In the genomic region with DNA sequence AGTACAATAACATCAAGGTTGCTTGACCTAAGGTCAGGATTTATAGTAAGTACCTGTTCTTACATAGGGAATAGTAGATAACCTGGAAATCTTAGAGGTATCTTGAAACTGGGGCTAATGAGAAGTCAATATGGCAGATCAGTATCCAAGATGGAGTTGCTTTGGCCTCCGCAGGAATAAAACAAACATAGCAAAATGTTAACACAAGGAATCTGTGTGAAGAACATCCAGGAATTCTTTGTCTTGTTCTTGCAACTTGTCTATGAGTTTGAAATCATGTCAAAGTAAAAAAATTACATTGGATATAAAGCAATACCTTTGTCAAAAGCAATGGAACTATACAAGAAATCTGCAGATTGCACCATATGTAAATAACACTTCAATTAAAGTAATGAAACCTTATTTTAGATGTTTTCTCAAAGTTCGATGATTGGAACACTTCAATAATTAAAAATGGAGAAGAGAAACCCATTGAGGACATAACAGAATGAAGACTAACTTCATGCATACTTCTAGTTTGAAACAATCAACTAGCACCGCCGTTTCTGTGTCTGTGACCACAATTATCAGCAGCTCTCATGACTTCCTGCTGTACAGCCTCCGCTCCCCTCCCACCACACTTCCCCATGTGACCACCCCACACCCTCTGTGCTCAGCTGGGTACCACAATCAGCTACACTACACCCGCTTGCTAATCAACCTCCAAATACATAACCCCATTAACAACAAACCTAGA, we compare ENCODE assay signal across 8 cellular contexts. TPM values are rescaled to one million over a fixed set of nuclear protein-coding genes. Genes with fewer than 3 reads are reported as not detected.
DNase-seq lines count a peak whose midpoint lies in the region; ATAC-seq and TF ChIP-seq lines count a peak whose summit lies in the region.

No MANE protein-coding gene starts in this region.

- H3K9me2 ChIP-seq in MM.1S (replicated peaks; ENCODE audit: insufficient read depth, low read length), result no peaks in the 10 kb centered on the region

- H3K9me3 ChIP-seq in MM.1S (replicated peaks; ENCODE audit: insufficient read depth, low read length) (no peaks in the 10 kb centered on the region), esophagus muscularis mucosa (no peaks in the 10 kb centered on the region)

- H3K27me3 ChIP-seq in MM.1S (replicated peaks; ENCODE audit: insufficient read depth, low read length) (no peaks in the 10 kb centered on the region), foreskin keratinocyte (no peaks in the 10 kb centered on the region), esophagus muscularis mucosa (no peaks in the 10 kb centered on the region)

- WGBS in esophagus muscularis mucosa, result 76% methylated on average over 6 of the region's 6 CpGs

- intact Hi-C loops in esophagus muscularis mucosa (cut with DNase I), result no loop called here

- no peak overlapping the region for H3K27ac ChIP-seq in MM.1S (ENCODE audit: low read length)
- no peak overlapping the region for H3K27ac ChIP-seq in foreskin keratinocyte
- no peak overlapping the region for H3K27ac ChIP-seq in esophagus muscularis mucosa (replicated peaks in 1 of 4)

- no peaks in the 10 kb centered on the region for H3K36me3 ChIP-seq in MM.1S (replicated peaks; ENCODE audit: insufficient read depth, low read length)
- peaks cover 0 to 50% (median 8%) of the 10 kb centered on the region in 4 donors for H3K36me3 ChIP-seq in esophagus muscularis mucosa

- H2AFZ ChIP-seq in MM.1S (ENCODE audit: low read length), result no peak overlapping the region

- peak; percentile 40 for DNase-seq in MM.1S
- DNase-seq in activated effector memory CD4-positive, alpha-beta T cell treated with Interleukin-2 at 50 U/mL for 16 hours, result peak; percentile 24
- peak; percentile 10 to 20 for DNase-seq in stimulated activated CD8-positive, alpha-beta memory T cell treated with anti-CD3 and anti-CD28 coated beads, Interleukin-4, amount 100 ng/mL, for 1 hour (ENCODE audit: low read depth in 2 of 2, low spot score in 1 of 2)
- no peak for DNase-seq in foreskin keratinocyte
- no peak for DNase-seq in NCI-H226
- no peak for DNase-seq in esophagus muscularis mucosa (ENCODE audit: extremely low spot score)

- no peak overlapping the region for H3K4me3 ChIP-seq in MM.1S (ENCODE audit: low read length)
- no peak overlapping the region for H3K4me3 ChIP-seq in esophagus muscularis mucosa

- no peaks in the 10 kb centered on the region for H3F3A ChIP-seq in MM.1S (ENCODE audit: insufficient read depth, low read length)

- no peaks in the 10 kb centered on the region for H3K79me2 ChIP-seq in MM.1S (ENCODE audit: low read length)

- no peak for TF ChIP-seq EP300 in esophagus muscularis mucosa (IDR thresholded peaks at IDR 0.05)

- peak; percentile 30 for TF ChIP-seq POLR2A in GM15510 (IDR thresholded peaks at IDR 0.05; ENCODE audit: borderline replicate concordance, extremely low read depth, insufficient read length)
- no peak for TF ChIP-seq POLR2A in esophagus muscularis mucosa (IDR thresholded peaks at IDR 0.05; ENCODE audit: low read depth)

- TF ChIP-seq CTCF in MM.1S (IDR thresholded peaks at IDR 0.05; ENCODE audit: low read length) (no peak), foreskin keratinocyte (conservative IDR thresholded peaks at IDR 0.05) (no peak), esophagus muscularis mucosa (IDR thresholded peaks at IDR 0.05) (no peak)

- H3K4me1 ChIP-seq in MM.1S (ENCODE audit: low read length) (peaks cover 3% of the 10 kb centered on the region; the same call in 1 of the 2 replicates), foreskin keratinocyte (no peaks in the 10 kb centered on the region), esophagus muscularis mucosa (no peaks in the 10 kb centered on the region)

- 0 out of 2 replicates have a peak overlapping the region, but pooled peaks have one; percentile 20 for H3K4me2 ChIP-seq in MM.1S (ENCODE audit: low read depth, low read length)

- no peak overlapping the region for H3K9ac ChIP-seq in MM.1S (ENCODE audit: low read length)

- no peaks in the 10 kb centered on the region for H4K20me1 ChIP-seq in MM.1S (ENCODE audit: insufficient read depth, low read length)

- ATAC-seq in GM21717 (IDR thresholded peaks at IDR 0.05; ENCODE audit: unreplicated experiment), result peak; percentile 98
- no peak for ATAC-seq in foreskin keratinocyte

RNA-seq across cellular contexts. Expression of a gene that starts 27.6 kb away (rescaled TPM):
- total RNA-seq in foreskin keratinocyte, result 6.8 and 6.9 TPM in 2 replicates
- polyA plus RNA-seq in foreskin keratinocyte, result 9.2 and 10.9 TPM in 2 replicates
- 10 to 100 TPM in 2 of 4 donors, 1 to 10 TPM in 2; 8.7 to 14.6 (median 11.2) TPM for total RNA-seq in esophagus muscularis mucosa

RNA-seq across cellular contexts. Expression of a gene that starts 27.8 kb away (rescaled TPM):
- 457 and 495 TPM in 2 replicates for total RNA-seq in foreskin keratinocyte
- polyA plus RNA-seq in foreskin keratinocyte, result 771 and 820 TPM in 2 replicates
- 10 to 100 TPM; 41.8 to 72.3 (median 59.3) TPM for total RNA-seq in esophagus muscularis mucosa

Comparison
In these comparisons a context has a peak if more than half of its experiments do, and no peak if none do; other contexts are left out.
1. DNase-seq: peak in MM.1S (single experiment), activated effector memory CD4-positive, alpha-beta T cell treated with Interleukin-2 at 50 U/mL for 16 hours (single experiment) and stimulated activated CD8-positive, alpha-beta memory T cell treated with anti-CD3 and anti-CD28 coated beads, Interleukin-4, amount 100 ng/mL, for 1 hour (2 of 2); none in foreskin keratinocyte (0 of 2), NCI-H226 (single experiment) and esophagus muscularis mucosa (single experiment).